Comparison of ENCODE assay signal across 28 cellular contexts in the genomic region with DNA sequence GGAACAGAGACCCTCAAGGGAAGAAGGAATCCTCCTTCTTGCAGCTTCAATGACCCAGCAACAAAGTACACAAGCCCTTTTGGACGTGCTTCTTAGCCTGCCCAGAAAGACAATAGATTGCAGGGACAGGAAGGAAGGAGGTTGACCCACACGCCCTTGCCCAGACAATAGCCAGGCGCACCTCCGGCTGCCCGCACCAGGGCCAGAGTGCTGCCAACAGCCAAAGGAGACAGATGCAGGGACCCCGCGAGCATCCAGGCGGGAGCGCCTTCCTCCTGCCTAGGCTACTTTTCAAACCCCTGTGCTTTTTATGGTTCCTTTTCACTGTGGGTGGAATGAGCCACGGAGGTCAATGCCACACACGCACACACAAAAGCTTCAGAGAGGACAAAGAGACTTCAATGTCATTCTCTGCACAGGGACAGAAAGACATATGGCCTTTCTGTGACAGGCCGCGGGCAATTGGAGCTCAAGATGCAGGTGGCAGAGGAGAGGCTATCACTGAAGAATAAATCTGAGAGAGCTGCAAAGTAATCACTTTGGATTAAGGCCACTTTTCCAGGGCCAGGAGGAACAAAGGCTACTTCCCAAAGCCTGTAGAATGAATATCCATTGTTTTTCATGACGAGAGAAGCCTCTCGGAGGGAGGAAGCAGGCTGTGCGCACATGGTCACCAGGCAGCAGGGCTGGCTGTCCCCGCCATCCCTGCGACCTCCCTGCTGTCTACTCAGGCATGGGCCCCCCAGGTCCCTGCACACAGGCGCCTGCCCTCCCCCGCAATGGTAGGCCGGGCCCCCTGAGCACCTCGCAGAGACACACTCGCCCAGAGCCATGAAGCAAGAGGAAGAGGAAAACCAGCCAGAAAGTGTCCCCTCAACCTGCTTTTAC.
DNase-seq lines count a peak whose midpoint lies in the region; ATAC-seq, FAIRE-seq and TF ChIP-seq lines count a peak whose summit lies in the region.
"Had no signal": no experiment of that assay in that cellular context is flagged by ENCODE, and none has a peak within 500 bp of the region (broad histone marks: within the 10 kb centered on the region; RNA-seq: fewer than 3 reads in every experiment).

No MANE protein-coding gene starts in this region.

- no peaks in the 10 kb centered on the region for H4K20me1 ChIP-seq in HepG2 (ENCODE audit: insufficient read depth, low read length)

- H2AFZ ChIP-seq in HepG2 (ENCODE audit: low read length) = no peak overlapping the region

- in situ Hi-C loops in HepG2 (cut with HindIII; ENCODE audit: extremely low pct_ligation_motif_present, low pct_unique_long_range_greater_than_20kb) = no loop called here

- no peak for TF ChIP-seq POLR2A in HepG2 (IDR thresholded peaks at IDR 0.05; ENCODE audit: insufficient read depth in 1 of 2, low read depth in 2 of 2, low read length in 2 of 2)
- TF ChIP-seq POLR2A in spleen (IDR thresholded peaks at IDR 0.05) = no peak

- no peak for TF ChIP-seq EP300 in HepG2 (IDR thresholded peaks at IDR 0.05; ENCODE audit: low read depth in 2 of 2, low read length in 2 of 2)
- no peak for TF ChIP-seq EP300 in HepG2 (CRISPR knock-in tag; IDR thresholded peaks at IDR 0.05; ENCODE audit: borderline replicate concordance)

- WGBS in liver = 79% methylated on average over 23 of the region's 23 CpGs
- WGBS in HepG2 (ENCODE audit: low lambda C conversion rate) = 45% methylated on average over 22 of the region's 23 CpGs
- WGBS in spleen, 5 donors = 46 to 61% (median 53%) methylated on average over 21 to 23 of the region's 23 CpGs

- no peak overlapping the region for H3K27ac ChIP-seq in liver (ENCODE audit: low read depth in 1 of 2, low read length in 2 of 2)
- no peak overlapping the region for H3K27ac ChIP-seq in HepG2 (ENCODE audit: extremely low read length, insufficient read depth, low read length)
- peak overlapping the region in 7 of 8 donors; percentile 63 to 84 (median 72) for H3K27ac ChIP-seq in spleen
- H3K27ac ChIP-seq: ascending aorta, C4-2B, dorsolateral prefrontal cortex, epithelial cell of prostate, transverse colon had no signal

- H3K9me3 ChIP-seq in liver (ENCODE audit: control insufficient read depth in 4 of 4, low read length in 3 of 4) (no peaks in the 10 kb centered on the region), HepG2 (ENCODE audit: low read length) (no peaks in the 10 kb centered on the region), spleen (no peaks in the 10 kb centered on the region)
- H3K9me3 ChIP-seq: ascending aorta, heart right ventricle, left lung, transverse colon had no signal

- CTCF ChIA-PET in HepG2 (lab: Yijun Ruan, JAX; ENCODE audit: low intra/inter-chr PET ratio, low total read pairs) = no interaction called here

- POLR2A ChIA-PET in HepG2 (lab: Yijun Ruan, JAX) = no interaction called here

- no peak overlapping the region for H3K4me3 ChIP-seq in liver (ENCODE audit: low read depth in 1 of 3, low read length in 3 of 3)
- no peak overlapping the region for H3K4me3 ChIP-seq in HepG2 (replicated peaks in 1 of 3; ENCODE audit: insufficient read depth in 1 of 3, low read depth in 2 of 3, low read length in 3 of 3)
- H3K4me3 ChIP-seq in spleen = peak overlapping the region in 1 of 8 donors; percentile 21
- H3K4me3 ChIP-seq: ascending aorta, dorsolateral prefrontal cortex, heart right ventricle, left lung, transverse colon had no signal

- intact Hi-C loops in HepG2 (cut with micrococcal nuclease; ENCODE audit: unreplicated experiment) (no loop called here), spleen (cut with DNase I; ENCODE audit: low total_unique reads) (no loop called here)

- H3K4me1 ChIP-seq in liver (ENCODE audit: control insufficient read depth in 4 of 4, insufficient read depth in 4 of 4, low read length in 3 of 4) (no peaks in the 10 kb centered on the region), HepG2 (ENCODE audit: insufficient read depth, low read length) (no peaks in the 10 kb centered on the region), spleen (peaks cover 0 to 21% (median 13%) of the 10 kb centered on the region in 6 donors)
- H3K4me1 ChIP-seq: ascending aorta, transverse colon had no signal

- TF ChIP-seq RAD21 in liver (IDR thresholded peaks at IDR 0.05) (no peak), HepG2 (CRISPR knock-in tag; IDR thresholded peaks at IDR 0.05) (no peak)

- TF ChIP-seq CTCF in liver (IDR thresholded peaks at IDR 0.05; ENCODE audit: low read depth, low read length, missing input control) (no peak), HepG2 (CRISPR knock-in tag; IDR thresholded peaks at IDR 0.05) (no peak), spleen (IDR thresholded peaks at IDR 0.05 in 8 of 11, conservative IDR thresholded peaks at IDR 0.05 in 3 of 11) (no peak)

- DNase-seq in HepG2 (ENCODE audit: low spot score) = no peak
- peak; percentile 68 for DNase-seq in NCI-H748 (lab: John Stamatoyannopoulos, UW; ENCODE audit: unreplicated experiment)
- DNase-seq in islet precursor cell = peak; percentile 43
- peak; percentile 78 for DNase-seq in spleen
- DNase-seq in stimulated activated CD4-positive, alpha-beta T cell treated with anti-CD3 and anti-CD28 coated beads, Interleukin-4, amount 100 ng/mL, for 4 hours = no peak
- no peak for DNase-seq in stimulated activated CD4-positive, alpha-beta T cell treated with anti-CD3 and anti-CD28 coated beads, Interleukin-4, amount 100 ng/mL, for 24 hours
- DNase-seq in stimulated activated naive CD4-positive, alpha-beta T cell (lab: John Stamatoyannopoulos, UW) = no peak
- DNase-seq: activated B cell treated with CpG ODN at 0.5 μM for 24 hours; activated CD4-positive, alpha-beta T cell treated with anti-CD3 and anti-CD28 coated beads, Interleukin-2, amount 50 U/mL, for 48 hours; central memory CD4-positive, alpha-beta T cell; dorsolateral prefrontal cortex; heart right ventricle; Karpas-422; MV-4-11; natural killer cell; NCI-H2171; NCI-H774; SW 1271; T1000; transverse colon had no signal

- H3K79me2 ChIP-seq in HepG2 (ENCODE audit: insufficient read depth, low read length) = no peaks in the 10 kb centered on the region

- ATAC-seq in HepG2 = no peak
- ATAC-seq: left lung, natural killer cell, Right ventricle myocardium inferior, sciatic nerve had no signal

- FAIRE-seq in HepG2 (lab: Jason Lieb, UNC) = no peak
- FAIRE-seq: GM19239 had no signal

- no TSS peak for BruUV-seq in HepG2 (replicated peaks; lab: Mats Ljungman, UMichigan)

- H3K27me3 ChIP-seq in liver (ENCODE audit: control insufficient read depth in 4 of 4, insufficient read depth in 4 of 4, low read length in 3 of 4) = no peaks in the 10 kb centered on the region
- H3K27me3 ChIP-seq in HepG2 (ENCODE audit: control insufficient read depth in 1 of 2, insufficient read depth in 2 of 2, low read length in 2 of 2) = peaks cover 6 to 46% of the 10 kb centered on the region in 2 experiments; a peak in 4 of 5 replicates
- H3K27me3 ChIP-seq in spleen (replicated peaks in 1 of 7) = no peaks in the 10 kb centered on the region
- H3K27me3 ChIP-seq: ascending aorta, dorsolateral prefrontal cortex, left lung, transverse colon had no signal

- no peak overlapping the region for H3K9ac ChIP-seq in liver (ENCODE audit: low read depth in 1 of 2, low read length in 2 of 2)
- no peak overlapping the region for H3K9ac ChIP-seq in HepG2 (ENCODE audit: insufficient read depth, low read depth, low read length)

- H3K4me2 ChIP-seq in HepG2 (ENCODE audit: low read depth, low read length) = no peak overlapping the region

- no peaks in the 10 kb centered on the region for H3K36me3 ChIP-seq in liver (ENCODE audit: control insufficient read depth in 4 of 4, insufficient read depth in 3 of 4, low read depth in 1 of 4, low read length in 3 of 4)
- H3K36me3 ChIP-seq in HepG2 (replicated peaks in 1 of 2; ENCODE audit: control insufficient read depth in 1 of 2, insufficient read depth in 2 of 2, low read length in 2 of 2) = no peaks in the 10 kb centered on the region
- no peaks in the 10 kb centered on the region for H3K36me3 ChIP-seq in spleen
- H3K36me3 ChIP-seq: ascending aorta, heart right ventricle, left lung, transverse colon had no signal

TF ChIP-seq in liver, 16 proteins besides CTCF, POLR2A, EP300 and RAD21:
- no peak for TF ChIP-seq JUND (IDR thresholded peaks at IDR 0.05)
- TF ChIP-seq, protein P1, sequence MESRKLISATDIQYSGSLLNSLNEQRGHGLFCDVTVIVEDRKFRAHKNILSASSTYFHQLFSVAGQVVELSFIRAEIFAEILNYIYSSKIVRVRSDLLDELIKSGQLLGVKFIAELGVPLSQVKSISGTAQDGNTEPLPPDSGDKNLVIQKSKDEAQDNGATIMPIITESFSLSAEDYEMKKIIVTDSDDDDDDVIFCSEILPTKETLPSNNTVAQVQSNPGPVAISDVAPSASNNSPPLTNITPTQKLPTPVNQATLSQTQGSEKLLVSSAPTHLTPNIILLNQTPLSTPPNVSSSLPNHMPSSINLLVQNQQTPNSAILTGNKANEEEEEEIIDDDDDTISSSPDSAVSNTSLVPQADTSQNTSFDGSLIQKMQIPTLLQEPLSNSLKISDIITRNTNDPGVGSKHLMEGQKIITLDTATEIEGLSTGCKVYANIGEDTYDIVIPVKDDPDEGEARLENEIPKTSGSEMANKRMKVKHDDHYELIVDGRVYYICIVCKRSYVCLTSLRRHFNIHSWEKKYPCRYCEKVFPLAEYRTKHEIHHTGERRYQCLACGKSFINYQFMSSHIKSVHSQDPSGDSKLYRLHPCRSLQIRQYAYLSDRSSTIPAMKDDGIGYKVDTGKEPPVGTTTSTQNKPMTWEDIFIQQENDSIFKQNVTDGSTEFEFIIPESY (IDR thresholded peaks at IDR 0.05) = no peak
- peak; percentile 23 for TF ChIP-seq NR2F2 (IDR thresholded peaks at IDR 0.05)
- no peak for TF ChIP-seq HNF4G (IDR thresholded peaks at IDR 0.05)

TF ChIP-seq in HepG2, 621 proteins besides CTCF, POLR2A, EP300 and RAD21 (continues in another document):
- TF ChIP-seq MEIS2 (CRISPR knock-in tag; IDR thresholded peaks at IDR 0.05) (no peak), FOXO1 (CRISPR knock-in tag; IDR thresholded peaks at IDR 0.05) (no peak), ZNF180 (CRISPR knock-in tag; IDR thresholded peaks at IDR 0.05; ENCODE audit: borderline replicate concordance, low read depth) (no peak), HOXA9 (CRISPR knock-in tag; IDR thresholded peaks at IDR 0.05; ENCODE audit: borderline replicate concordance) (no peak)

Comparison
In these comparisons a context has a peak if more than half of its experiments do, and no peak if none do; other contexts are left out.
1. H3K27ac ChIP-seq: peak in spleen (7 of 8); none in liver (0 of 2) and HepG2 (single experiment).
2. DNase-seq: peak in NCI-H748 (single experiment), islet precursor cell (single experiment) and spleen (single experiment); none in HepG2 (single experiment), stimulated activated CD4-positive, alpha-beta T cell treated with anti-CD3 and anti-CD28 coated beads, Interleukin-4, amount 100 ng/mL, for 4 hours (0 of 2), stimulated activated CD4-positive, alpha-beta T cell treated with anti-CD3 and anti-CD28 coated beads, Interleukin-4, amount 100 ng/mL, for 24 hours (single experiment) and stimulated activated naive CD4-positive, alpha-beta T cell (0 of 6).